In genomic region chr7:452230-452751, GRCh38 we compare ENCODE assay signal across 13 cellular contexts.
DNase-seq lines count a peak whose midpoint lies in the region; ATAC-seq, FAIRE-seq and TF ChIP-seq lines count a peak whose summit lies in the region.
"Had no signal": no experiment of that assay in that cellular context is flagged by ENCODE, and none has a peak within 500 bp of the region (broad histone marks: within the 10 kb centered on the region; RNA-seq: fewer than 3 reads in every experiment).

No MANE protein-coding gene starts in this region.

- TF ChIP-seq RAD21 in K562 (CRISPR knock-in tag; conservative IDR thresholded peaks at IDR 0.05 in 1 of 2, IDR thresholded peaks at IDR 0.05 in 1 of 2) = no peak

- ATAC-seq in GM23338 (peak; percentile 72), K562 (peak; percentile 50)

- peak overlapping the region; percentile 51 for H3K4me3 ChIP-seq in GM23338
- no peak overlapping the region for H3K4me3 ChIP-seq in K562
- H3K4me3 ChIP-seq in smooth muscle cell = peak overlapping the region; percentile 25
- peak overlapping the region in 1 of 2 donors; percentile 36 for H3K4me3 ChIP-seq in tibial artery

- peaks cover 15% of the 10 kb centered on the region for H3K27me3 Mint-ChIP-seq in GM23338 (ENCODE audit: insufficient read depth, low read depth, poor library complexity)
- peaks cover 2 to 3% (median 3%) of the 10 kb centered on the region in 3 donors for H3K27me3 Mint-ChIP-seq in immature natural killer cell (ENCODE audit: low read depth in 3 of 3)

- H3K4me2 ChIP-seq in GM23338 (peak overlapping the region; percentile 82), K562 (ENCODE audit: insufficient read depth, low read length) (no peak overlapping the region), smooth muscle cell (peak overlapping the region; percentile 78)

- H4K20me1 ChIP-seq in GM23338 (replicated peaks; ENCODE audit: insufficient read depth) (no peaks in the 10 kb centered on the region), K562 (replicated peaks; ENCODE audit: control insufficient read depth, insufficient read depth, low read length) (no peaks in the 10 kb centered on the region), smooth muscle cell (ENCODE audit: low read depth) (no peaks in the 10 kb centered on the region)

- no peak overlapping the region for H3K27ac Mint-ChIP-seq in GM23338
- no peak overlapping the region for H3K27ac Mint-ChIP-seq in immature natural killer cell

- H3K27ac ChIP-seq in GM23338 (ENCODE audit: low read depth) = no peak overlapping the region
- no peak overlapping the region for H3K27ac ChIP-seq in K562 (ENCODE audit: extremely low read depth, low read depth, low read length)
- no peak overlapping the region for H3K27ac ChIP-seq in smooth muscle cell (ENCODE audit: low read depth)
- no peak overlapping the region for H3K27ac ChIP-seq in tibial artery
- H3K27ac ChIP-seq: esophagus muscularis mucosa had no signal

- WGBS in K562 (ENCODE audit: insufficient coverage, low coverage, missing lambda C conversion rate) = 26% methylated on average over 17 of the region's 30 CpGs
- WGBS in smooth muscle cell (ENCODE audit: low lambda C conversion rate) = 19% methylated on average over 30 of the region's 30 CpGs

- H3F3A ChIP-seq in GM23338 (replicated peaks; ENCODE audit: low read depth) = no peaks in the 10 kb centered on the region
- H3F3A ChIP-seq in smooth muscle cell (ENCODE audit: low read depth) = no peaks in the 10 kb centered on the region

- TF ChIP-seq EP300 in K562 (IDR thresholded peaks at IDR 0.05; ENCODE audit: low read length) = no peak

- H2AFZ ChIP-seq in GM23338 (peak overlapping the region; percentile 93), K562 (ENCODE audit: low read depth, low read length) (no peak overlapping the region), smooth muscle cell (ENCODE audit: low read depth) (peak overlapping the region; percentile 69)

- no peak for TF ChIP-seq POLR2A in K562 (conservative IDR thresholded peaks at IDR 0.05)

- no peaks in the 10 kb centered on the region for H3K9me3 Mint-ChIP-seq in GM23338
- H3K9me3 Mint-ChIP-seq in immature natural killer cell = no peaks in the 10 kb centered on the region

- CTCF ChIA-PET in K562 (lab: Yijun Ruan, JAX; ENCODE audit: low intra/inter-chr PET ratio) = no interaction called here

- H3K79me2 ChIP-seq in GM23338 (replicated peaks; ENCODE audit: insufficient read depth) = no peaks in the 10 kb centered on the region
- no peaks in the 10 kb centered on the region for H3K79me2 ChIP-seq in K562 (ENCODE audit: control insufficient read depth, insufficient read depth, low read length)
- no peaks in the 10 kb centered on the region for H3K79me2 ChIP-seq in smooth muscle cell (ENCODE audit: low read depth)

- TF ChIP-seq CTCF in GM23338 (conservative IDR thresholded peaks at IDR 0.05; ENCODE audit: low read depth in 2 of 2) (no peak), K562 (IDR thresholded peaks at IDR 0.05 in 2 of 3, conservative IDR thresholded peaks at IDR 0.05 in 1 of 3; ENCODE audit: insufficient read depth in 2 of 3, low read depth in 1 of 3, low read length in 3 of 3) (no peak), smooth muscle cell (IDR thresholded peaks at IDR 0.05; ENCODE audit: borderline replicate concordance, insufficient read depth, poor library complexity, severe bottlenecking) (no peak), tibial artery (IDR thresholded peaks at IDR 0.05) (no peak)

- no peaks in the 10 kb centered on the region for H3K9me1 ChIP-seq in K562 (ENCODE audit: control insufficient read depth, insufficient read depth, low read length)

- H3K36me3 ChIP-seq in GM23338 (ENCODE audit: insufficient read depth) (no peaks in the 10 kb centered on the region), K562 (ENCODE audit: control insufficient read depth, insufficient read depth, low read length) (no peaks in the 10 kb centered on the region), smooth muscle cell (ENCODE audit: low read depth) (no peaks in the 10 kb centered on the region), tibial artery (no peaks in the 10 kb centered on the region)
- H3K36me3 ChIP-seq: esophagus muscularis mucosa had no signal

- POLR2A ChIA-PET in K562 (lab: Yijun Ruan, JAX) = interaction anchor here (0.6 to 0.8 kb wide), 3 partner anchors 20 to 186 kb away, joined by 3 to 4 read pairs (median 3); no protein-coding TSS in a partner anchor

- BruUV-seq in K562 (replicated peaks; lab: Mats Ljungman, UMichigan) = no TSS peak

- DNase-seq in GM23338 (ENCODE audit: low spot score) = peak; percentile 71
- peak in 2 of 4 experiments; percentile 53 for DNase-seq in K562 (ENCODE audit: extremely low read depth in 1 of 4, low spot score in 3 of 4)
- DNase-seq in iPS-NIHi7 (ENCODE audit: extremely low spot score) = peak; percentile 66
- DNase-seq in smooth muscle cell (lab: John Stamatoyannopoulos, UW; ENCODE audit: unreplicated experiment) = peak; percentile 28
- DNase-seq in activated CD8-positive, alpha-beta memory T cell treated with anti-CD3 and anti-CD28 coated beads for 24 hours = no peak
- no peak for DNase-seq in NCI-H1436 treated with DMSO at 0.1 percent for 48 hours (lab: John Stamatoyannopoulos, UW)
- no peak for DNase-seq in immature natural killer cell
- no peak for DNase-seq in tibial artery
- DNase-seq: Caco-2, NCI-H2029, T1000 had no signal

- no peaks in the 10 kb centered on the region for H3K9me2 ChIP-seq in GM23338 (ENCODE audit: insufficient read depth)

- intact Hi-C loops in K562 (cut with micrococcal nuclease) = no loop called here
- intact Hi-C loops in tibial artery (cut with DNase I; ENCODE audit: low total_unique reads) = no loop called here

- H3K36me3 Mint-ChIP-seq in GM23338 (ENCODE audit: low read depth) = no peaks in the 10 kb centered on the region
- no peaks in the 10 kb centered on the region for H3K36me3 Mint-ChIP-seq in immature natural killer cell

- H3K4me3 Mint-ChIP-seq in GM23338 (peak overlapping the region; percentile 60; the same call in 2 of the 3 replicates), immature natural killer cell (no peak overlapping the region)

- H3K9ac ChIP-seq in K562 (ENCODE audit: insufficient read depth in 1 of 2, low read depth in 2 of 2, low read length in 2 of 2) = peak overlapping the region in 1 of 2 experiments; percentile 52; a peak in 1 of 4 replicates
- H3K9ac ChIP-seq in smooth muscle cell (ENCODE audit: low read depth) = peak overlapping the region; percentile 68

- H3K4me1 ChIP-seq in GM23338 (ENCODE audit: insufficient read depth) (peaks cover 15% of the 10 kb centered on the region), K562 (replicated peaks in 1 of 2; ENCODE audit: control insufficient read depth in 2 of 2, insufficient read depth in 2 of 2, low read length in 2 of 2) (peaks cover 0 to 46% of the 10 kb centered on the region in 2 experiments; a peak in 4 of 5 replicates), smooth muscle cell (ENCODE audit: low read depth) (peaks cover 23% of the 10 kb centered on the region), tibial artery (peaks cover 7 to 35% (median 29%) of the 10 kb centered on the region in 4 donors)

- in situ Hi-C loops in K562 (cut with MboI) = no loop called here

- H3K27me3 ChIP-seq in GM23338 (ENCODE audit: insufficient read depth) (peaks cover 16% of the 10 kb centered on the region), K562 (ENCODE audit: control insufficient read depth in 2 of 2, insufficient read depth in 2 of 2, low read length in 2 of 2) (peaks cover 3 to 28% of the 10 kb centered on the region in 2 experiments; a peak in 3 of 5 replicates), smooth muscle cell (ENCODE audit: low read depth) (no peaks in the 10 kb centered on the region), tibial artery (no peaks in the 10 kb centered on the region)

- no peaks in the 10 kb centered on the region for H3K9me3 ChIP-seq in K562 (replicated peaks; ENCODE audit: control insufficient read depth, insufficient read depth, low read depth, low read length)
- no peaks in the 10 kb centered on the region for H3K9me3 ChIP-seq in smooth muscle cell (replicated peaks; ENCODE audit: low read depth)
- H3K9me3 ChIP-seq in tibial artery = no peaks in the 10 kb centered on the region
- H3K9me3 ChIP-seq: Caco-2, esophagus muscularis mucosa had no signal

- FAIRE-seq in K562 (lab: Jason Lieb, UNC) = no peak
- FAIRE-seq: HTR-8/SVneo had no signal

- H3K4me1 Mint-ChIP-seq in GM23338 (peaks cover 21% of the 10 kb centered on the region), immature natural killer cell (peaks cover 9 to 10% of the 10 kb centered on the region in 2 donors)

TF ChIP-seq in K562, 482 proteins besides CTCF, POLR2A, EP300 and RAD21:
- TF ChIP-seq ZKSCAN1 (IDR thresholded peaks at IDR 0.05; ENCODE audit: low read depth, low read length) = peak; percentile 51; the same call in 1 of the 2 replicates
- TF ChIP-seq ATF7 (IDR thresholded peaks at IDR 0.05) = no peak
- TF ChIP-seq ZBTB33 (CRISPR knock-in tag; IDR thresholded peaks at IDR 0.05) = peak; percentile 91
- 0 out of 2 replicates have a peak, but pooled peaks have one; percentile 14 for TF ChIP-seq POLR2G (IDR thresholded peaks at IDR 0.05; ENCODE audit: low read depth, low read length)

Comparison
In these comparisons a context has a peak if more than half of its experiments do, and no peak if none do; other contexts are left out.
1. DNase-seq: peak in GM23338 (single experiment), iPS-NIHi7 (single experiment) and smooth muscle cell (single experiment); none in activated CD8-positive, alpha-beta memory T cell treated with anti-CD3 and anti-CD28 coated beads for 24 hours (single experiment), NCI-H1436 treated with DMSO at 0.1 percent for 48 hours (single experiment), immature natural killer cell (0 of 3) and tibial artery (0 of 2).